Comparison of ENCODE assay signal across 8 cellular contexts in genomic region chr19:54214217-54214616, GRCh38. TPM values are rescaled to one million over a fixed set of nuclear protein-coding genes. Genes with fewer than 3 reads are reported as not detected.
"Had no signal": no experiment of that assay in that cellular context is flagged by ENCODE, and none has a peak within 500 bp of the region (broad histone marks: within the 10 kb centered on the region; RNA-seq: fewer than 3 reads in every experiment).

No MANE protein-coding gene starts in this region.

RNA-seq across cellular contexts. Expression of gene LILRB3, which starts 8.6 kb away (rescaled TPM):
- total RNA-seq: activated CD4-positive, alpha-beta T cell treated with anti-CD3 and anti-CD28 coated beads for 36 hours; activated naive CD8-positive, alpha-beta T cell treated with anti-CD3 and anti-CD28 coated beads for 36 hours; astrocyte; WTC11 had no signal

RNA-seq across cellular contexts. Expression of gene LILRA6, which starts 28.4 kb away (rescaled TPM):
- total RNA-seq: activated CD4-positive, alpha-beta T cell treated with anti-CD3 and anti-CD28 coated beads for 36 hours; activated CD8-positive, alpha-beta memory T cell treated with anti-CD3 and anti-CD28 coated beads, Interleukin-2, amount 10 ng/mL, durations not matched to agents 7 days and 5 days; activated naive CD4-positive, alpha-beta T cell treated with anti-CD3 and anti-CD28 coated beads, Interleukin-2, amount 50 U/mL, for 72 hours; activated naive CD8-positive, alpha-beta T cell treated with anti-CD3 and anti-CD28 coated beads for 36 hours; activated T-helper 2 cell treated with anti-CD3 and anti-CD28 coated beads, Interferon-gamma antibody, Interleukin-2, Interleukin-4, amounts not matched to agents 10 μg/mL and 5 μg/mL and 100 μg/mL, durations not matched to agents 14 hours and 24 hours and 36 hours; astrocyte; body of pancreas; WTC11 had no signal
